Comparison of ENCODE assay signal across 8 cellular contexts in the genomic region with DNA sequence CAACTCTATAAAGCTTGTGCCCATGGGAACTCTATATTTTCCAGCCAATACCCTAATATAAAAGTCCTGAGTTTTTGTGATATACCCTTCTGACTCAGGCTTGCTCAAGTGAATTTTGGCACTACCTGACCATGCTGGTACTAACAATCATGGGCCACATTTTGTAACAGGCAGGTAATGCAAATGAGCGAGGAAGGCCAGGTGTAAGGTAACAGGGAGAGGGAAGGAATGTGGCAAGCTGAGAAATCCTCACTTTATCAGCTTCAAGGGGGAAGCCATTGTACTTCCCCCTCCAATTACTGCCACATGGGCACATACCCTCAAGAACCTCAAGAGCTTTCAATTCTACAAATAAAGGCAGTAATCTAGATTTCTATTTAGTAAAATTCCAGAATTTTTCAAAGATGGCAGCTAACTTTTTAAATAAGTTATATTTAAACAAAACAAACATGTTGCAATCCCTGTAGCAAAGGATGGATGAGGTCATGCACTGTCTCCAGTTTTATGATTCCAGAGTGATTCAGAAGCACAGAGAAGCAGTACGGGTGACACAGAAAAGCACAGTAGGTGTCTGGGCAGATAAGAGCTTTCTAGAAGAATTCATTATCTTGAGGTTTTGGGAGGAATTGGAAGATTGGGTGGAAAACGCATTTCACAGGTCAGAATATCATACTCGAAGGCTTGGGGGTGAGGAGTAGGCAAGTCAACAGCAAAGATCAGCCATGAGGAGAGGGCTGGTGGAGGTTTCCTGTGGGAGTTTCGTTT.
DNase-seq lines count a peak whose midpoint lies in the region; ATAC-seq and TF ChIP-seq lines count a peak whose summit lies in the region.

No MANE protein-coding gene starts in this region.

- no peaks in the 10 kb centered on the region for H3K79me2 ChIP-seq in MM.1S (ENCODE audit: low read length)

- no peak for TF ChIP-seq CTCF in ascending aorta (IDR thresholded peaks at IDR 0.05)
- no peak for TF ChIP-seq CTCF in spleen (IDR thresholded peaks at IDR 0.05 in 8 of 11, conservative IDR thresholded peaks at IDR 0.05 in 3 of 11)
- no peak for TF ChIP-seq CTCF in MM.1S (IDR thresholded peaks at IDR 0.05; ENCODE audit: low read length)

- intact Hi-C loops in ascending aorta (cut with DNase I) (loop anchor here (2.0 kb wide), 1 partner anchor 89 kb away; no protein-coding TSS in a partner anchor), spleen (cut with DNase I; ENCODE audit: low total_unique reads) (no loop called here)

- H3K9me3 ChIP-seq in ascending aorta: no peaks in the 10 kb centered on the region
- peaks cover 0 to 7% (median 0%) of the 10 kb centered on the region in 8 donors for H3K9me3 ChIP-seq in spleen
- H3K9me3 ChIP-seq in MM.1S (replicated peaks; ENCODE audit: insufficient read depth, low read length): no peaks in the 10 kb centered on the region

- no peaks in the 10 kb centered on the region for H3K9me2 ChIP-seq in MM.1S (replicated peaks; ENCODE audit: insufficient read depth, low read length)

- H3K27me3 ChIP-seq in ascending aorta: no peaks in the 10 kb centered on the region
- no peaks in the 10 kb centered on the region for H3K27me3 ChIP-seq in spleen (replicated peaks in 1 of 7)
- no peaks in the 10 kb centered on the region for H3K27me3 ChIP-seq in MM.1S (replicated peaks; ENCODE audit: insufficient read depth, low read length)

- no peaks in the 10 kb centered on the region for H3F3A ChIP-seq in MM.1S (ENCODE audit: insufficient read depth, low read length)

- H4K20me1 ChIP-seq in MM.1S (ENCODE audit: insufficient read depth, low read length): no peaks in the 10 kb centered on the region

- H3K36me3 ChIP-seq in ascending aorta: peaks cover 0 to 19% of the 10 kb centered on the region in 2 donors
- H3K36me3 ChIP-seq in spleen: peaks cover 0 to 19% (median 0%) of the 10 kb centered on the region in 6 donors
- H3K36me3 ChIP-seq in MM.1S (replicated peaks; ENCODE audit: insufficient read depth, low read length): no peaks in the 10 kb centered on the region

- no peak for TF ChIP-seq POLR2A in spleen (IDR thresholded peaks at IDR 0.05)

- WGBS in spleen, 5 donors: 71 to 84% (median 78%) methylated on average over 5 of the region's 5 CpGs

- peak; percentile 86 for DNase-seq in AG08395 (ENCODE audit: low spot score)
- DNase-seq in HT1080 (ENCODE audit: low read depth): peak; percentile 82
- no peak for DNase-seq in ascending aorta (ENCODE audit: low spot score in 2 of 2)
- peak; percentile 47 to 74 for DNase-seq in lung microvascular endothelial cell (ENCODE audit: low read depth in 2 of 2)
- DNase-seq in spleen: no peak
- DNase-seq in MM.1S: no peak
- DNase-seq in NCI-H187 (lab: John Stamatoyannopoulos, UW): no peak

- no peak overlapping the region for H3K9ac ChIP-seq in MM.1S (ENCODE audit: low read length)

- H3K27ac ChIP-seq in ascending aorta: peak overlapping the region; percentile 81 to 85
- H3K27ac ChIP-seq in spleen: peak overlapping the region in 4 of 8 donors; percentile 31 to 66 (median 56)
- no peak overlapping the region for H3K27ac ChIP-seq in MM.1S (ENCODE audit: low read length)

- no peak overlapping the region for H2AFZ ChIP-seq in MM.1S (ENCODE audit: low read length)

- no peak overlapping the region for H3K4me2 ChIP-seq in MM.1S (ENCODE audit: low read depth, low read length)

- ATAC-seq in HG03432 (IDR thresholded peaks at IDR 0.05; ENCODE audit: unreplicated experiment): no peak

- H3K4me1 ChIP-seq in ascending aorta: peaks cover 10 to 25% of the 10 kb centered on the region in 2 donors
- peaks cover 0 to 96% (median 27%) of the 10 kb centered on the region in 6 donors for H3K4me1 ChIP-seq in spleen
- H3K4me1 ChIP-seq in MM.1S (ENCODE audit: low read length): no peaks in the 10 kb centered on the region

- H3K4me3 ChIP-seq in ascending aorta (peak overlapping the region; percentile 22 to 49), spleen (peak overlapping the region in 1 of 8 donors; percentile 11), MM.1S (ENCODE audit: low read length) (no peak overlapping the region)

Comparison
In these comparisons a context has a peak if more than half of its experiments do, and no peak if none do; other contexts are left out.
1. DNase-seq: peak in AG08395 (single experiment), HT1080 (single experiment) and lung microvascular endothelial cell (2 of 2); none in ascending aorta (0 of 2), spleen (single experiment), MM.1S (single experiment) and NCI-H187 (0 of 2).